ENCODE assay signal across 1 cellular context in genomic region chr20:5788385-5788895, GRCh38.
TF ChIP-seq lines count a peak whose summit lies in the region.

No MANE protein-coding gene starts in this region.

TF ChIP-seq in HepG2, 621 proteins besides CTCF, POLR2A, EP300 and RAD21 (continued from another document and continues in another):
- TF ChIP-seq ZBED4 (CRISPR knock-in tag; IDR thresholded peaks at IDR 0.05; ENCODE audit: borderline replicate concordance): no peak
- TF ChIP-seq, protein P1, sequence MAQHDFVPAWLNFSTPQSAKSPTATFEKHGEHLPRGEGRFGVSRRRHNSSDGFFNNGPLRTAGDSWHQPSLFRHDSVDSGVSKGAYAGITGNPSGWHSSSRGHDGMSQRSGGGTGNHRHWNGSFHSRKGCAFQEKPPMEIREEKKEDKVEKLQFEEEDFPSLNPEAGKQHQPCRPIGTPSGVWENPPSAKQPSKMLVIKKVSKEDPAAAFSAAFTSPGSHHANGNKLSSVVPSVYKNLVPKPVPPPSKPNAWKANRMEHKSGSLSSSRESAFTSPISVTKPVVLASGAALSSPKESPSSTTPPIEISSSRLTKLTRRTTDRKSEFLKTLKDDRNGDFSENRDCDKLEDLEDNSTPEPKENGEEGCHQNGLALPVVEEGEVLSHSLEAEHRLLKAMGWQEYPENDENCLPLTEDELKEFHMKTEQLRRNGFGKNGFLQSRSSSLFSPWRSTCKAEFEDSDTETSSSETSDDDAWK (CRISPR knock-in tag; IDR thresholded peaks at IDR 0.05): no peak
- no peak for TF ChIP-seq EED (CRISPR knock-in tag; IDR thresholded peaks at IDR 0.05)
- TF ChIP-seq, protein P2, sequence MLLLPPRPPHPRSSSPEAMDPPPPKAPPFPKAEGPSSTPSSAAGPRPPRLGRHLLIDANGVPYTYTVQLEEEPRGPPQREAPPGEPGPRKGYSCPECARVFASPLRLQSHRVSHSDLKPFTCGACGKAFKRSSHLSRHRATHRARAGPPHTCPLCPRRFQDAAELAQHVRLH (CRISPR knock-in tag; IDR thresholded peaks at IDR 0.05; ENCODE audit: borderline replicate concordance, low read depth): no peak
- TF ChIP-seq TFDP2 (CRISPR knock-in tag; IDR thresholded peaks at IDR 0.05): no peak
- TF ChIP-seq ZNF780A (CRISPR knock-in tag; IDR thresholded peaks at IDR 0.05): no peak
- no peak for TF ChIP-seq CREBL2 (CRISPR knock-in tag; IDR thresholded peaks at IDR 0.05; ENCODE audit: borderline replicate concordance)
- TF ChIP-seq ZNF383 (CRISPR knock-in tag; IDR thresholded peaks at IDR 0.05; ENCODE audit: borderline replicate concordance): no peak
- no peak for TF ChIP-seq ZFP62 (CRISPR knock-in tag; IDR thresholded peaks at IDR 0.05)
- TF ChIP-seq ZBTB3 (CRISPR knock-in tag; IDR thresholded peaks at IDR 0.05; ENCODE audit: borderline replicate concordance, low read depth): peak; percentile 64; the same call in 1 of the 2 replicates
- no peak for TF ChIP-seq KLF13 (CRISPR knock-in tag; IDR thresholded peaks at IDR 0.05)
- TF ChIP-seq EZH2 (conservative IDR thresholded peaks at IDR 0.05; ENCODE audit: low read depth, low read length): no peak
- TF ChIP-seq KLF6 (CRISPR knock-in tag; IDR thresholded peaks at IDR 0.05): peak; percentile 69; the same call in 1 of the 2 replicates
- no peak for TF ChIP-seq MTERF4 (CRISPR knock-in tag; IDR thresholded peaks at IDR 0.05)
- TF ChIP-seq EHMT2 (IDR thresholded peaks at IDR 0.05; ENCODE audit: borderline replicate concordance, low read depth, low read length): no peak
- peak; percentile 59 to 85; a peak in 2 of 4 replicates for TF ChIP-seq HMGXB4 (CRISPR knock-in tag; IDR thresholded peaks at IDR 0.05; ENCODE audit: borderline replicate concordance in 1 of 2, low read depth in 1 of 2)
- TF ChIP-seq RCOR2 (CRISPR knock-in tag; IDR thresholded peaks at IDR 0.05): peak; percentile 31; the same call in 1 of the 2 replicates
- TF ChIP-seq, protein P3, sequence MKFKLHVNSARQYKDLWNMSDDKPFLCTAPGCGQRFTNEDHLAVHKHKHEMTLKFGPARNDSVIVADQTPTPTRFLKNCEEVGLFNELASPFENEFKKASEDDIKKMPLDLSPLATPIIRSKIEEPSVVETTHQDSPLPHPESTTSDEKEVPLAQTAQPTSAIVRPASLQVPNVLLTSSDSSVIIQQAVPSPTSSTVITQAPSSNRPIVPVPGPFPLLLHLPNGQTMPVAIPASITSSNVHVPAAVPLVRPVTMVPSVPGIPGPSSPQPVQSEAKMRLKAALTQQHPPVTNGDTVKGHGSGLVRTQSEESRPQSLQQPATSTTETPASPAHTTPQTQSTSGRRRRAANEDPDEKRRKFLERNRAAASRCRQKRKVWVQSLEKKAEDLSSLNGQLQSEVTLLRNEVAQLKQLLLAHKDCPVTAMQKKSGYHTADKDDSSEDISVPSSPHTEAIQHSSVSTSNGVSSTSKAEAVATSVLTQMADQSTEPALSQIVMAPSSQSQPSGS (CRISPR knock-in tag; IDR thresholded peaks at IDR 0.05): 0 out of 2 replicates have a peak, but pooled peaks have one; percentile 42
- TF ChIP-seq ZNF34 (CRISPR knock-in tag; IDR thresholded peaks at IDR 0.05; ENCODE audit: borderline replicate concordance): no peak
- no peak for TF ChIP-seq HHEX (CRISPR knock-in tag; IDR thresholded peaks at IDR 0.05)
- TF ChIP-seq IKZF5 (CRISPR knock-in tag; IDR thresholded peaks at IDR 0.05): no peak
- no peak for TF ChIP-seq YEATS4 (CRISPR knock-in tag; IDR thresholded peaks at IDR 0.05; ENCODE audit: borderline replicate concordance)
- no peak for TF ChIP-seq ZNF747 (CRISPR knock-in tag; IDR thresholded peaks at IDR 0.05; ENCODE audit: borderline replicate concordance)
- no peak for TF ChIP-seq CREB3 (CRISPR knock-in tag; IDR thresholded peaks at IDR 0.05)
- TF ChIP-seq ZIK1 (CRISPR knock-in tag; IDR thresholded peaks at IDR 0.05; ENCODE audit: borderline replicate concordance, low read depth): no peak
- peak; percentile 21; the same call in 1 of the 2 replicates for TF ChIP-seq ZNF331 (CRISPR knock-in tag; IDR thresholded peaks at IDR 0.05)
- TF ChIP-seq ZFX (CRISPR knock-in tag; IDR thresholded peaks at IDR 0.05; ENCODE audit: low read depth): peak; percentile 61
- TF ChIP-seq TBX2 (CRISPR knock-in tag; IDR thresholded peaks at IDR 0.05; ENCODE audit: borderline replicate concordance): no peak
- TF ChIP-seq SIN3B (IDR thresholded peaks at IDR 0.05; ENCODE audit: low read length): peak; percentile 58; the same call in 1 of the 2 replicates
- no peak for TF ChIP-seq ZBTB8A (CRISPR knock-in tag; IDR thresholded peaks at IDR 0.05; ENCODE audit: borderline replicate concordance, low read depth)
- TF ChIP-seq ZBTB25 (CRISPR knock-in tag; IDR thresholded peaks at IDR 0.05): 0 out of 2 replicates have a peak, but pooled peaks have one; percentile 52
- no peak for TF ChIP-seq PRMT3 (CRISPR knock-in tag; IDR thresholded peaks at IDR 0.05; ENCODE audit: borderline replicate concordance, low read depth)
- no peak for TF ChIP-seq MTF1 (CRISPR knock-in tag; IDR thresholded peaks at IDR 0.05)
- no peak for TF ChIP-seq NFE2L1 (CRISPR knock-in tag; IDR thresholded peaks at IDR 0.05; ENCODE audit: borderline replicate concordance)
- no peak for TF ChIP-seq ZNF335 (CRISPR knock-in tag; IDR thresholded peaks at IDR 0.05)
- TF ChIP-seq AHR (CRISPR knock-in tag; IDR thresholded peaks at IDR 0.05): no peak
- TF ChIP-seq HOMEZ (CRISPR knock-in tag; IDR thresholded peaks at IDR 0.05; ENCODE audit: low read depth): 0 out of 2 replicates have a peak, but pooled peaks have one; percentile 48
- no peak for TF ChIP-seq CSRNP1 (CRISPR knock-in tag; IDR thresholded peaks at IDR 0.05)
- TF ChIP-seq THAP7 (CRISPR knock-in tag; IDR thresholded peaks at IDR 0.05): no peak
- peak; percentile 61; the same call in 1 of the 2 replicates for TF ChIP-seq ERF (CRISPR knock-in tag; IDR thresholded peaks at IDR 0.05)
